23 cellular contexts compared by ENCODE assay signal in the genomic region with DNA sequence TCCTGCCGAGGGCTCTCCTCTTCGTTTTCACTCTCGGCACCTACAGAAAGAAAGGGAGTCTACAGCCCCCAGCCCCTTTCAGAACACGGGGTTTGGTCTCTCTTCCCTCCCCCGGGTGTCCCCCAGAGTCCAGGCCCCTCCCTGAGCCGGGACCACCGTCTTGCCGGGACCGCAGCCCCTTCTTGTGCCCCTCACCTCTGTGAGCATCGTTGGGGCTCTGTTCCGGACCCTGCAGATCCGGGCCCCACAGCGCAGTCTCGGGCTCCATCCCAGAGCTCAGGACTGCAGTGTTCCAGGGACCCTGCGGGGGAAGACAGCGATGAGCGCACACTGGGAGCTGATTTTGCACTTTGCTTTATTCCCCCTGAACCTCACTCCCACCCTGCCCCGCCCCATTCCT.
"Had no signal": no experiment of that assay in that cellular context is flagged by ENCODE, and none has a peak within 500 bp of the region (broad histone marks: within the 10 kb centered on the region; RNA-seq: fewer than 3 reads in every experiment).

No MANE protein-coding gene starts in this region.

- H3K9me3 Mint-ChIP-seq: immature natural killer cell; naive B cell; natural killer cell; stimulated activated naive B cell treated with anti-CD40 and anti-IgM and Interleukin-4, amounts not matched to agents 10 μg/mL and 1 μg/mL and 100 μg/mL, for 72 hours had no signal

- H3K4me3 Mint-ChIP-seq: stimulated activated naive B cell treated with anti-CD40 and anti-IgM and Interleukin-4, amounts not matched to agents 10 μg/mL and 1 μg/mL and 100 μg/mL, for 72 hours had no signal

- DNase-seq: heart left ventricle; hypothalamus; immature natural killer cell; kidney; left colon; left lung; lower lobe of right lung; mammary epithelial cell; mesenchymal stem cell; naive B cell; natural killer cell; posterior cingulate gyrus; psoas muscle; right lobe of liver; stimulated activated CD4-positive, alpha-beta T cell treated with anti-CD3 and anti-CD28 coated beads, Interleukin-2, amount 100 ng/mL, for 24 hours; stimulated activated CD4-positive, alpha-beta T cell treated with anti-CD3 and anti-CD28 coated beads, Interleukin-4, amount 100 ng/mL, for 1 hour; stimulated activated naive B cell treated with anti-CD40 and anti-IgM and Interleukin-4, amounts not matched to agents 10 μg/mL and 1 μg/mL and 100 μg/mL, for 72 hours; stimulated activated naive CD8-positive, alpha-beta T cell treated with anti-CD3 and anti-CD28 coated beads, Interleukin-15, Interleukin-2, amounts not matched to agents 100 U/mL and 50 U/mL, for 24 hours; stomach; testis; thyroid gland; transverse colon; upper lobe of right lung had no signal

- H3K27ac Mint-ChIP-seq: natural killer cell; stimulated activated naive B cell treated with anti-CD40 and anti-IgM and Interleukin-4, amounts not matched to agents 10 μg/mL and 1 μg/mL and 100 μg/mL, for 72 hours had no signal

- H3K36me3 Mint-ChIP-seq: naive B cell, natural killer cell had no signal
